12 cellular contexts compared by ENCODE assay signal in the genomic region with DNA sequence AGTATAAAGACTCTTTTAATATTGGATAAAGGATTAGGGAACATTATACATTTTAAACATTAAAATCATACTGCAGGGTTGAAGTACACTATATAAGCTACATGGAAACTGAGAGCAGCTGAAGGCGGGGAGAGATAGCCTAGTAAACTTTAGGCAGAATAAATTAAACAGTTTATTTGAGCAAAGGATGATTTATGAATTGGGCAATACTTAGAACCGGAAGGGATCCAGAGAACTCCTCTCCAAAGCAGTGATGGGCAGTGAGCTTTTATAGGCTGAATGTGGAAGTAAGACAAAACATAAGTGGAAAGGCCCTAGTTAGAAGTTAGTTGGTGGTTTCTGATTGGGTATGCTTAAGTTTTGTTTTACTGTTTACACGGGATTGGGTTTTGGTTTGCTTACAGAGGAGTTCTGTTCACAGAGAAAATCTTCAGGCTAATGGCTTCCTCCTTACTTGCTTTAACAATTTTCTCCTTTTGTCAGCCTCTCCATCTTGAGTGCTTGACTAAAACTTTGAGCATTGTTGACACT. TPM values are rescaled to one million over a fixed set of nuclear protein-coding genes. Genes with fewer than 3 reads are reported as not detected.
DNase-seq lines count a peak whose midpoint lies in the region; ATAC-seq and TF ChIP-seq lines count a peak whose summit lies in the region.
"Had no signal": no experiment of that assay in that cellular context is flagged by ENCODE, and none has a peak within 500 bp of the region (broad histone marks: within the 10 kb centered on the region; RNA-seq: fewer than 3 reads in every experiment).

No MANE protein-coding gene starts in this region.

- dilution Hi-C loops in IMR-90 (cut with HindIII; ENCODE audit: low sequenced_read_pairs, unreplicated experiment): no loop called here

- H3K27ac ChIP-seq in IMR-90 (ENCODE audit: insufficient read depth, low read length): no peak overlapping the region
- H3K27ac ChIP-seq: gastrocnemius medialis, skin epidermis had no signal

- no TSS peak for BruUV-seq in IMR-90 (replicated peaks; lab: Mats Ljungman, UMichigan)

- peaks cover 62% of the 10 kb centered on the region for H3K4me1 Mint-ChIP-seq in activated naive CD8-positive, alpha-beta T cell treated with anti-CD3 and anti-CD28 coated beads, Interleukin-2, amount 10 ng/mL, durations not matched to agents 7 days and 5 days
- peaks cover 75% of the 10 kb centered on the region for H3K4me1 Mint-ChIP-seq in activated naive CD8-positive, alpha-beta T cell treated with anti-CD3 and anti-CD28 coated beads, Interleukin-2, amount 50 U/mL, for 24 hours
- H3K4me1 Mint-ChIP-seq in stimulated activated memory B cell treated with anti-CD40 and anti-IgM and Interleukin-4, amounts not matched to agents 10 μg/mL and 1 μg/mL and 100 μg/mL, for 72 hours: peaks cover 58% of the 10 kb centered on the region
- peaks cover under 1% of the 10 kb centered on the region for H3K4me1 Mint-ChIP-seq in osteocyte (ENCODE audit: unreplicated experiment)

- H2BK20ac ChIP-seq in IMR-90 (ENCODE audit: low read depth, low read length): no peak overlapping the region

- no peaks in the 10 kb centered on the region for H3K4me1 ChIP-seq in IMR-90 (ENCODE audit: control insufficient read depth, insufficient read depth, low read length)

- intact Hi-C loops in IMR-90 (cut with micrococcal nuclease) (no loop called here), left cardiac atrium (cut with DNase I) (no loop called here)

- in situ Hi-C loops in IMR-90 (cut with MboI; ENCODE audit: low sequenced_read_pairs): no loop called here

- POLR2A ChIA-PET in activated naive CD8-positive, alpha-beta T cell treated with anti-CD3 and anti-CD28 coated beads, Interleukin-2, amount 10 ng/mL, durations not matched to agents 7 days and 5 days (lab: Charles Lee): interaction anchor here (0.6 kb wide), 1 partner anchor 60 kb away, joined by 3 read pairs; no protein-coding TSS in a partner anchor
- POLR2A ChIA-PET in IMR-90 (lab: Charles Lee; ENCODE audit: unreplicated experiment): no interaction called here

- no peak overlapping the region for H2AFZ ChIP-seq in IMR-90 (replicated peaks; ENCODE audit: low read length, poor library complexity)

- H2BK5ac ChIP-seq in IMR-90 (ENCODE audit: low read depth, low read length, poor library complexity, severe bottlenecking): no peak overlapping the region

- H4K91ac ChIP-seq in IMR-90 (ENCODE audit: insufficient read depth, low read depth, low read length): no peak overlapping the region

- peaks cover 24% of the 10 kb centered on the region; the same call in 1 of the 2 replicates for H4K20me1 ChIP-seq in IMR-90 (ENCODE audit: insufficient read depth, low read length)

- H4K5ac ChIP-seq in IMR-90 (ENCODE audit: low read depth, low read length): no peak overlapping the region

- H3K4me3 ChIP-seq in IMR-90 (ENCODE audit: insufficient read depth, low read depth, low read length): no peak overlapping the region
- H3K4me3 ChIP-seq: gastrocnemius medialis, skin epidermis had no signal

- no peak overlapping the region for H3K9ac ChIP-seq in IMR-90 (ENCODE audit: low read depth, low read length)

- no peak overlapping the region for H3K14ac ChIP-seq in IMR-90 (replicated peaks; ENCODE audit: low read depth, low read length)

- H3K79me1 ChIP-seq in IMR-90 (ENCODE audit: low read depth in 1 of 2, low read length in 2 of 2): peaks cover 18 to 42% of the 10 kb centered on the region in 2 experiments

- no peak overlapping the region for H4K8ac ChIP-seq in IMR-90 (ENCODE audit: low read depth in 2 of 2, low read length in 2 of 2)

- WGBS in IMR-90 (ENCODE audit: extremely low coverage in 2 of 2, insufficient read length in 1 of 2), 2 experiments: no CpG with 5 or more reads among the region's 3 CpGs

- TF ChIP-seq RAD21 in IMR-90 (IDR thresholded peaks at IDR 0.05; ENCODE audit: low read length): no peak

- H2BK120ac ChIP-seq in IMR-90 (ENCODE audit: low read depth, low read length): no peak overlapping the region

- no peak for DNase-seq in activated naive CD8-positive, alpha-beta T cell treated with anti-CD3 and anti-CD28 coated beads, Interleukin-2, amount 10 ng/mL, durations not matched to agents 7 days and 5 days
- DNase-seq in activated naive CD8-positive, alpha-beta T cell treated with anti-CD3 and anti-CD28 coated beads, Interleukin-2, amount 50 U/mL, for 24 hours: no peak
- DNase-seq in IMR-90: peak; percentile 4
- DNase-seq in osteocyte (ENCODE audit: extremely low spot score, unreplicated experiment): no peak
- DNase-seq in left cardiac atrium: no peak
- no peak for DNase-seq in NCI-H526 (lab: John Stamatoyannopoulos, UW)
- DNase-seq: gastrocnemius medialis; stimulated activated naive CD8-positive, alpha-beta T cell treated with anti-CD3 and anti-CD28 coated beads, Interleukin-15, amount 100 ng/mL, for 72 hours had no signal

- CTCF ChIA-PET in IMR-90 (lab: Yijun Ruan, JAX): no interaction called here

- H3K36me3 ChIP-seq in IMR-90 (ENCODE audit: control insufficient read depth, insufficient read depth, low read length): no peaks in the 10 kb centered on the region; the same call in 1 of the 2 replicates
- H3K36me3 ChIP-seq: gastrocnemius medialis had no signal

- H3K4me2 ChIP-seq in IMR-90 (ENCODE audit: low read depth, low read length): no peak overlapping the region; the same call in 1 of the 2 replicates

- no peak overlapping the region for H2BK15ac ChIP-seq in IMR-90 (ENCODE audit: low read depth, low read length)

- peak overlapping the region; percentile 6 for H3K4me3 Mint-ChIP-seq in activated naive CD8-positive, alpha-beta T cell treated with anti-CD3 and anti-CD28 coated beads, Interleukin-2, amount 10 ng/mL, durations not matched to agents 7 days and 5 days
- H3K4me3 Mint-ChIP-seq in activated naive CD8-positive, alpha-beta T cell treated with anti-CD3 and anti-CD28 coated beads, Interleukin-2, amount 50 U/mL, for 24 hours: no peak overlapping the region
- no peak overlapping the region for H3K4me3 Mint-ChIP-seq in stimulated activated memory B cell treated with anti-CD40 and anti-IgM and Interleukin-4, amounts not matched to agents 10 μg/mL and 1 μg/mL and 100 μg/mL, for 72 hours
- H3K4me3 Mint-ChIP-seq in osteocyte (ENCODE audit: unreplicated experiment): no peak overlapping the region
- H3K4me3 Mint-ChIP-seq: mesothelial cell of epicardium; stimulated activated naive CD8-positive, alpha-beta T cell treated with anti-CD3 and anti-CD28 coated beads, Interleukin-15, amount 100 ng/mL, for 72 hours had no signal

- H3K27ac Mint-ChIP-seq in activated naive CD8-positive, alpha-beta T cell treated with anti-CD3 and anti-CD28 coated beads, Interleukin-2, amount 10 ng/mL, durations not matched to agents 7 days and 5 days: peak overlapping the region; percentile 48
- H3K27ac Mint-ChIP-seq in activated naive CD8-positive, alpha-beta T cell treated with anti-CD3 and anti-CD28 coated beads, Interleukin-2, amount 50 U/mL, for 24 hours: no peak overlapping the region
- peak overlapping the region; percentile 49 for H3K27ac Mint-ChIP-seq in stimulated activated memory B cell treated with anti-CD40 and anti-IgM and Interleukin-4, amounts not matched to agents 10 μg/mL and 1 μg/mL and 100 μg/mL, for 72 hours
- no peak overlapping the region for H3K27ac Mint-ChIP-seq in osteocyte (ENCODE audit: unreplicated experiment)
- H3K27ac Mint-ChIP-seq: mesothelial cell of epicardium; stimulated activated naive CD8-positive, alpha-beta T cell treated with anti-CD3 and anti-CD28 coated beads, Interleukin-15, amount 100 ng/mL, for 72 hours had no signal

- H3K9me1 ChIP-seq in IMR-90 (ENCODE audit: insufficient read depth, low read length): peaks cover 3% of the 10 kb centered on the region; the same call in 1 of the 2 replicates

- no peaks in the 10 kb centered on the region for H3K27me3 ChIP-seq in IMR-90 (ENCODE audit: control insufficient read depth, insufficient read depth, low read length)
- H3K27me3 ChIP-seq: gastrocnemius medialis had no signal

- TF ChIP-seq CTCF in IMR-90 (conservative IDR thresholded peaks at IDR 0.05; ENCODE audit: low read depth, low read length): no peak
- TF ChIP-seq CTCF in osteocyte (IDR thresholded peaks at IDR 0.05): no peak

- H3K27me3 Mint-ChIP-seq in activated naive CD8-positive, alpha-beta T cell treated with anti-CD3 and anti-CD28 coated beads, Interleukin-2, amount 10 ng/mL, durations not matched to agents 7 days and 5 days: no peaks in the 10 kb centered on the region
- no peaks in the 10 kb centered on the region for H3K27me3 Mint-ChIP-seq in activated naive CD8-positive, alpha-beta T cell treated with anti-CD3 and anti-CD28 coated beads, Interleukin-2, amount 50 U/mL, for 24 hours
- no peaks in the 10 kb centered on the region for H3K27me3 Mint-ChIP-seq in stimulated activated memory B cell treated with anti-CD40 and anti-IgM and Interleukin-4, amounts not matched to agents 10 μg/mL and 1 μg/mL and 100 μg/mL, for 72 hours
- no peaks in the 10 kb centered on the region for H3K27me3 Mint-ChIP-seq in osteocyte (ENCODE audit: unreplicated experiment)
- H3K27me3 Mint-ChIP-seq: stimulated activated naive CD8-positive, alpha-beta T cell treated with anti-CD3 and anti-CD28 coated beads, Interleukin-15, amount 100 ng/mL, for 72 hours had no signal

- H3K56ac ChIP-seq in IMR-90 (ENCODE audit: extremely low read depth, insufficient read depth, low read length): no peak overlapping the region

- H3K4ac ChIP-seq in IMR-90 (ENCODE audit: low read depth, low read length): no peak overlapping the region

- no peak overlapping the region for H2AK9ac ChIP-seq in IMR-90 (replicated peaks; ENCODE audit: low read depth, low read length, poor library complexity)

- no peaks in the 10 kb centered on the region for H3K9me3 ChIP-seq in IMR-90 (ENCODE audit: control insufficient read depth, insufficient read depth, low read length)
- H3K9me3 ChIP-seq: gastrocnemius medialis had no signal

- TF ChIP-seq POLR2A in IMR-90 (IDR thresholded peaks at IDR 0.05; ENCODE audit: low read depth, low read length): no peak

- H3K9me3 Mint-ChIP-seq in activated naive CD8-positive, alpha-beta T cell treated with anti-CD3 and anti-CD28 coated beads, Interleukin-2, amount 10 ng/mL, durations not matched to agents 7 days and 5 days: no peaks in the 10 kb centered on the region
- no peaks in the 10 kb centered on the region for H3K9me3 Mint-ChIP-seq in activated naive CD8-positive, alpha-beta T cell treated with anti-CD3 and anti-CD28 coated beads, Interleukin-2, amount 50 U/mL, for 24 hours
- no peaks in the 10 kb centered on the region for H3K9me3 Mint-ChIP-seq in stimulated activated memory B cell treated with anti-CD40 and anti-IgM and Interleukin-4, amounts not matched to agents 10 μg/mL and 1 μg/mL and 100 μg/mL, for 72 hours
- H3K9me3 Mint-ChIP-seq in osteocyte (ENCODE audit: unreplicated experiment): no peaks in the 10 kb centered on the region
- H3K9me3 Mint-ChIP-seq: mesothelial cell of epicardium; stimulated activated naive CD8-positive, alpha-beta T cell treated with anti-CD3 and anti-CD28 coated beads, Interleukin-15, amount 100 ng/mL, for 72 hours had no signal

- no peak overlapping the region for H3K18ac ChIP-seq in IMR-90 (ENCODE audit: low read depth, low read length)

- no peak overlapping the region for H3K23ac ChIP-seq in IMR-90 (ENCODE audit: low read depth, low read length)

- ATAC-seq in activated naive CD8-positive, alpha-beta T cell treated with anti-CD3 and anti-CD28 coated beads, Interleukin-2, amount 10 ng/mL, durations not matched to agents 7 days and 5 days (ENCODE audit: low read depth): no peak
- no peak for ATAC-seq in activated naive CD8-positive, alpha-beta T cell treated with anti-CD3 and anti-CD28 coated beads, Interleukin-2, amount 50 U/mL, for 24 hours
- peak; percentile 51 for ATAC-seq in HG02610 (IDR thresholded peaks at IDR 0.05; ENCODE audit: unreplicated experiment)
- ATAC-seq in IMR-90 (ENCODE audit: low read depth): peak; percentile 75
- no peak for ATAC-seq in stimulated activated memory B cell treated with anti-CD40 and anti-IgM and Interleukin-4, amounts not matched to agents 10 μg/mL and 1 μg/mL and 100 μg/mL, for 72 hours
- ATAC-seq in left cardiac atrium: no peak
- ATAC-seq: gastrocnemius medialis; stimulated activated naive CD8-positive, alpha-beta T cell treated with anti-CD3 and anti-CD28 coated beads, Interleukin-15, amount 100 ng/mL, for 72 hours had no signal

- H3K36me3 Mint-ChIP-seq in activated naive CD8-positive, alpha-beta T cell treated with anti-CD3 and anti-CD28 coated beads, Interleukin-2, amount 10 ng/mL, durations not matched to agents 7 days and 5 days: peaks cover 59% of the 10 kb centered on the region
- peaks cover 44% of the 10 kb centered on the region for H3K36me3 Mint-ChIP-seq in activated naive CD8-positive, alpha-beta T cell treated with anti-CD3 and anti-CD28 coated beads, Interleukin-2, amount 50 U/mL, for 24 hours (ENCODE audit: low read depth)
- H3K36me3 Mint-ChIP-seq in stimulated activated memory B cell treated with anti-CD40 and anti-IgM and Interleukin-4, amounts not matched to agents 10 μg/mL and 1 μg/mL and 100 μg/mL, for 72 hours: peaks cover 23% of the 10 kb centered on the region
- H3K36me3 Mint-ChIP-seq in osteocyte (ENCODE audit: unreplicated experiment): peaks cover 2% of the 10 kb centered on the region
- H3K36me3 Mint-ChIP-seq: mesothelial cell of epicardium had no signal

- H2AK5ac ChIP-seq in IMR-90 (ENCODE audit: low read depth, low read length): no peak overlapping the region

RNA-seq across cellular contexts. Expression of a gene that starts 18.9 kb away (rescaled TPM):
- total RNA-seq in activated naive CD8-positive, alpha-beta T cell treated with anti-CD3 and anti-CD28 coated beads, Interleukin-2, amount 10 ng/mL, durations not matched to agents 7 days and 5 days: 10 to 100 TPM; 46.0 to 49.6 TPM
- total RNA-seq in IMR-90 (2012; rRNA removed) (9.9 and 20.3 TPM in 2 replicates), osteocyte (27.2 and 27.5 TPM in 2 replicates), left cardiac atrium (10 to 100 TPM; 16.0 to 18.6 TPM)
- polyA plus RNA-seq in IMR-90 (2012; rRNA removed): 5.2 and 5.5 TPM in 2 replicates
- 1.9 and 3.6 TPM in 2 replicates for polyA plus RNA-seq in IMR-90 (2012; cell fraction: cytosol; rRNA removed)
- 10.0 and 11.3 TPM in 2 replicates for polyA plus RNA-seq in IMR-90 (2012; cell fraction: nucleus; rRNA removed; ENCODE audit: low replicate concordance)

Comparison
In these comparisons a context has a peak if more than half of its experiments do, and no peak if none do; other contexts are left out.
1. H3K27ac Mint-ChIP-seq: peak in activated naive CD8-positive, alpha-beta T cell treated with anti-CD3 and anti-CD28 coated beads, Interleukin-2, amount 10 ng/mL, durations not matched to agents 7 days and 5 days (single experiment) and stimulated activated memory B cell treated with anti-CD40 and anti-IgM and Interleukin-4, amounts not matched to agents 10 μg/mL and 1 μg/mL and 100 μg/mL, for 72 hours (single experiment); none in activated naive CD8-positive, alpha-beta T cell treated with anti-CD3 and anti-CD28 coated beads, Interleukin-2, amount 50 U/mL, for 24 hours (single experiment) and osteocyte (single experiment).
2. ATAC-seq: peak in HG02610 (single experiment) and IMR-90 (single experiment); none in activated naive CD8-positive, alpha-beta T cell treated with anti-CD3 and anti-CD28 coated beads, Interleukin-2, amount 10 ng/mL, durations not matched to agents 7 days and 5 days (single experiment), activated naive CD8-positive, alpha-beta T cell treated with anti-CD3 and anti-CD28 coated beads, Interleukin-2, amount 50 U/mL, for 24 hours (single experiment), stimulated activated memory B cell treated with anti-CD40 and anti-IgM and Interleukin-4, amounts not matched to agents 10 μg/mL and 1 μg/mL and 100 μg/mL, for 72 hours (single experiment) and left cardiac atrium (0 of 2).